In the genomic region with DNA sequence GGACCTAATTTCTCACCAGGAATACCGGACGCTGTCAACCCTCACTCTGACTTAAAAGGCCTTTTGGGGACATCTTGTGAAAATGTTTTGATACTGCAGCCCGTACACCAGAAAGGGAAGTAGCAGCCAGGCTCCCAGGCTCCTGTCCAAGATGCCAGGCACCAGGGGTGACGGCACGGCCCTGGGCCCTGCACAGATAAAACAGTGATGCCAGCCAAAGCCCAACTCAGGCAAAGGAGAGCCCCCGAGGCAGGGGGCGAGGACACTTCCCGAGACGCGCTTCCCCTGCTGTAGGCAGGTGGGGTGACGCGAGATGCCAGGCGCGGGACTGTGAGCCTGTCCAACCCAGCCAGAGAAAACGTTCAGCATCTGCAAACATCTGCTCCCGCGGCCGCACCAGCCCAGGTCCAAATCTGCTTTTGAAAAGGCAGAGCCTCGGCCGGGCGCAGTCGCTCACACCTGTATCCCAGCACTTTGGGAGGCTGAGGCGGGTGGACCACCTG, we compare ENCODE assay signal across 1 cellular context.
TF ChIP-seq lines count a peak whose summit lies in the region.

No MANE protein-coding gene starts in this region.

TF ChIP-seq in H1, 55 proteins besides CTCF, POLR2A, EP300 and RAD21:
- TF ChIP-seq BACH1 (IDR thresholded peaks at IDR 0.05; ENCODE audit: low read length) (no peak), ASH2L (IDR thresholded peaks at IDR 0.05; ENCODE audit: low read length) (no peak), CBX5 (IDR thresholded peaks at IDR 0.05; ENCODE audit: low read depth, low read length) (no peak), HDAC6 (IDR thresholded peaks at IDR 0.05; ENCODE audit: low read depth, low read length) (no peak), PHF8 (conservative IDR thresholded peaks at IDR 0.05; ENCODE audit: low read depth, low read length) (no peak), SP2 (IDR thresholded peaks at IDR 0.05; ENCODE audit: low read length) (no peak), TCF12 (IDR thresholded peaks at IDR 0.05; ENCODE audit: low read depth, low read length) (no peak), CHD1 (IDR thresholded peaks at IDR 0.05; ENCODE audit: low read depth, low read length) (no peak), KDM4A (IDR thresholded peaks at IDR 0.05; ENCODE audit: low read depth, low read length, severe bottlenecking) (no peak), KDM5A (IDR thresholded peaks at IDR 0.05; ENCODE audit: low read length) (no peak), SIN3A (conservative IDR thresholded peaks at IDR 0.05 in 1 of 2, IDR thresholded peaks at IDR 0.05 in 1 of 2; ENCODE audit: low read depth in 1 of 2, low read length in 2 of 2) (no peak), MAX (IDR thresholded peaks at IDR 0.05) (no peak), TAF1 (IDR thresholded peaks at IDR 0.05; ENCODE audit: low read depth, low read length) (no peak), JUN (IDR thresholded peaks at IDR 0.05; ENCODE audit: low read depth, low read length) (no peak), BCL11A (IDR thresholded peaks at IDR 0.05; ENCODE audit: low read depth in 2 of 2, low read length in 2 of 2) (no peak), CBX8 (IDR thresholded peaks at IDR 0.05; ENCODE audit: borderline replicate concordance, low read depth, low read length) (no peak), CEBPB (IDR thresholded peaks at IDR 0.05; ENCODE audit: low read depth, low read length) (no peak), JUND (IDR thresholded peaks at IDR 0.05; ENCODE audit: low read length) (no peak)
